Comparison of ENCODE assay signal across 14 cellular contexts in the genomic region with DNA sequence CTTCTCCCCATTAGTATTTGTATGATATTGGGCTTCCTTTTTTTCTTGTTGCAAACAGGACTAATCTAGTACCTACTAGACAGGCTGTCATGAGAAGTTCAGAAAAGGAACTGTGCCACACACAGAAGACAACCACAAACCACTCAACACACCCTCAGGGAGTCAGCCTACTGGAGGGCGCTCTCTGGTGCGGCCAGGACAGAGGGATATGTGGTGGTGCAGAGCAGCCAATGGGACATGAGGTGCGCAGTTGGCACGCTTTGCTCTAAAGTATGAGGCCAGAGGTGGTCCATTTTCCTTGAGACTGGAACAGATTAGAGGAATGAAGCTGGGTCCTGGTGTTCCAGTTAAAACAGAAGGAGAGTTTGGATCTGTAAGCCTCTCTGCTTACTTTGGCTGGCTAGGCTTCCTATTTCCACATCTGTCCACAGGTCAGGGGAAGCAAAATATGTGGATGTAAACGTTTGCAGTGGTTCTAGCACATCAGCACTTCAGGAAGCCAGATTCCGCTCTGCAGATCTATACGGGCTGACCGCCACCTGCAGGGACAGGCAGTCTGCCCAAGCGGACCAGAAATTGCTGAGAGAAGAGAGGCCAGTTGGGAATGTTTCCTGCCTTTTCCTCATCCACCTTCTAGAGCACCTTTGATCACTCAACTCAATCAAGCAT.
DNase-seq lines count a peak whose midpoint lies in the region; ATAC-seq, FAIRE-seq and TF ChIP-seq lines count a peak whose summit lies in the region.
"Had no signal": no experiment of that assay in that cellular context is flagged by ENCODE, and none has a peak within 500 bp of the region (broad histone marks: within the 10 kb centered on the region; RNA-seq: fewer than 3 reads in every experiment).

No MANE protein-coding gene starts in this region.

- H2AFZ ChIP-seq in H1 (ENCODE audit: low read length), result no peak overlapping the region
- no peak overlapping the region for H2AFZ ChIP-seq in PC-3 (ENCODE audit: low read length)

- POLR2A ChIA-PET in H1 (lab: Charles Lee; ENCODE audit: partially characterized antibody), result no interaction called here
- POLR2A ChIA-PET in PC-3 (lab: Charles Lee; ENCODE audit: unreplicated experiment), result no interaction called here
- POLR2A ChIA-PET in activated CD4-positive, alpha-beta T cell treated with anti-CD3 and anti-CD28 coated beads, Interleukin-2, amount 10 ng/mL, durations not matched to agents 7 days and 5 days (lab: Charles Lee), result no interaction called here

- H4K20me1 ChIP-seq in H1 (replicated peaks in 1 of 2; ENCODE audit: control insufficient read depth in 1 of 2, insufficient read depth in 2 of 2, low read length in 2 of 2) (no peaks in the 10 kb centered on the region), PC-3 (ENCODE audit: low read length) (no peaks in the 10 kb centered on the region)

- H3K9ac ChIP-seq in H1 (replicated peaks in 1 of 4; ENCODE audit: extremely low read depth in 1 of 4, low read depth in 3 of 4, low read length in 3 of 4) (no peak overlapping the region), PC-3 (ENCODE audit: low read length) (no peak overlapping the region)

- no peaks in the 10 kb centered on the region for H3K23me2 ChIP-seq in H1 (ENCODE audit: low read depth, low read length)

- no peak overlapping the region for H4K91ac ChIP-seq in H1 (replicated peaks; ENCODE audit: insufficient read length, low read length)

- H3K27me3 ChIP-seq in H1 (replicated peaks in 1 of 4; ENCODE audit: control insufficient read depth in 3 of 4, extremely low read depth in 1 of 4, insufficient read depth in 3 of 4, low read length in 3 of 4), result no peaks in the 10 kb centered on the region
- H3K27me3 ChIP-seq in lung (ENCODE audit: control insufficient read depth, insufficient read depth), result no peaks in the 10 kb centered on the region
- H3K27me3 ChIP-seq in PC-3 (ENCODE audit: low read length), result no peaks in the 10 kb centered on the region

- no peak overlapping the region for H3K4ac ChIP-seq in H1 (replicated peaks; ENCODE audit: insufficient read length, low read depth, low read length)

- no peaks in the 10 kb centered on the region for H3F3A ChIP-seq in PC-3 (ENCODE audit: low read length, unreplicated experiment)

- H3K9me3 ChIP-seq in H1 (ENCODE audit: insufficient read depth in 2 of 2, low read depth in 1 of 2, low read length in 1 of 2), result no peaks in the 10 kb centered on the region
- H3K9me3 ChIP-seq in lung (ENCODE audit: control insufficient read depth in 2 of 2, insufficient read depth in 1 of 2, low read length in 1 of 2), result no peaks in the 10 kb centered on the region
- no peaks in the 10 kb centered on the region for H3K9me3 ChIP-seq in PC-3 (ENCODE audit: low read length)

- no peak for FAIRE-seq in H1 (lab: Jason Lieb, UNC)

- no peak for TF ChIP-seq POLR2A in H1 (IDR thresholded peaks at IDR 0.05; ENCODE audit: control extremely low read depth in 1 of 2, low read depth in 2 of 2, low read length in 2 of 2)

- H3K4me3 Mint-ChIP-seq in activated CD4-positive, alpha-beta T cell treated with anti-CD3 and anti-CD28 coated beads, Interleukin-2, amount 10 ng/mL, durations not matched to agents 7 days and 5 days, result no peak overlapping the region
- H3K4me3 Mint-ChIP-seq: stimulated activated naive CD8-positive, alpha-beta T cell treated with anti-CD3 and anti-CD28 coated beads, Interleukin-15, amount 100 ng/mL, for 72 hours had no signal

- no peak overlapping the region for H4K5ac ChIP-seq in H1 (ENCODE audit: insufficient read length, low read depth, low read length)

- TF ChIP-seq EP300 in H1 (IDR thresholded peaks at IDR 0.05; ENCODE audit: borderline replicate concordance in 1 of 2, low read depth in 2 of 2, low read length in 2 of 2), result no peak

- H2BK120ac ChIP-seq in H1 (replicated peaks; ENCODE audit: low read depth, low read length), result no peak overlapping the region

- H3K79me1 ChIP-seq in H1 (ENCODE audit: low read depth, low read length), result no peaks in the 10 kb centered on the region

- CTCF ChIA-PET in H1 (lab: Charles Lee; ENCODE audit: partially characterized antibody), result interaction anchor here (1.8 kb wide), 1 partner anchor 12 kb away, joined by 4 read pairs; no protein-coding TSS in a partner anchor
- CTCF ChIA-PET in PC-3 (lab: Charles Lee), result no interaction called here
- CTCF ChIA-PET in activated CD4-positive, alpha-beta T cell treated with anti-CD3 and anti-CD28 coated beads, Interleukin-2, amount 10 ng/mL, durations not matched to agents 7 days and 5 days (lab: Charles Lee), result no interaction called here

- H3K4me2 ChIP-seq in H1 (ENCODE audit: insufficient read depth in 1 of 2, low read depth in 2 of 2, low read length in 2 of 2), result no peak overlapping the region
- no peak overlapping the region for H3K4me2 ChIP-seq in PC-3 (ENCODE audit: low read length)

- H2BK5ac ChIP-seq in H1 (ENCODE audit: low read depth, low read length), result no peak overlapping the region

- H3K23ac ChIP-seq in H1 (ENCODE audit: insufficient read length), result no peak overlapping the region

- 84% methylated on average over 9 of the region's 9 CpGs; no CpG with 5 or more reads in 1 of the 2 experiments for WGBS in H1 (ENCODE audit: extremely low coverage in 1 of 2, insufficient coverage in 1 of 2, insufficient read length in 1 of 2, insufficient replicate concordance in 2 of 2, low coverage in 1 of 2, low lambda C conversion rate in 2 of 2, missing lambda C conversion rate in 1 of 2), 2 experiments
- 58 to 63% methylated on average over 9 of the region's 9 CpGs for WGBS in lung, 2 donors

- BruUV-seq in PC-3 (replicated peaks; lab: Mats Ljungman, UMichigan), result no TSS peak

- no peak overlapping the region for H2AK5ac ChIP-seq in H1 (ENCODE audit: low read depth, low read length)

- H3K27ac Mint-ChIP-seq in activated CD4-positive, alpha-beta T cell treated with anti-CD3 and anti-CD28 coated beads, Interleukin-2, amount 10 ng/mL, durations not matched to agents 7 days and 5 days, result no peak overlapping the region
- H3K27ac Mint-ChIP-seq: stimulated activated naive CD8-positive, alpha-beta T cell treated with anti-CD3 and anti-CD28 coated beads, Interleukin-15, amount 100 ng/mL, for 72 hours had no signal

- H3K9me2 ChIP-seq in PC-3 (replicated peaks; ENCODE audit: low read length), result no peaks in the 10 kb centered on the region

- H3K4me3 ChIP-seq in H1 (ENCODE audit: extremely low read depth in 1 of 4, insufficient read depth in 2 of 4, low read depth in 3 of 4, low read length in 4 of 4) (no peak overlapping the region), lung (no peak overlapping the region), PC-3 (ENCODE audit: low read length) (no peak overlapping the region)

- H3K9me3 Mint-ChIP-seq in activated CD4-positive, alpha-beta T cell treated with anti-CD3 and anti-CD28 coated beads, Interleukin-2, amount 10 ng/mL, durations not matched to agents 7 days and 5 days, result no peaks in the 10 kb centered on the region
- H3K9me3 Mint-ChIP-seq: stimulated activated naive CD8-positive, alpha-beta T cell treated with anti-CD3 and anti-CD28 coated beads, Interleukin-15, amount 100 ng/mL, for 72 hours had no signal

- H3K27ac ChIP-seq in H1 (ENCODE audit: low read depth, low read length) (no peak overlapping the region), lung (ENCODE audit: low read depth in 1 of 2, low read length in 1 of 2) (no peak overlapping the region), PC-3 (ENCODE audit: low read length) (no peak overlapping the region)
- H3K27ac ChIP-seq: epithelial cell of prostate had no signal

- H3K4me1 Mint-ChIP-seq in activated CD4-positive, alpha-beta T cell treated with anti-CD3 and anti-CD28 coated beads, Interleukin-2, amount 10 ng/mL, durations not matched to agents 7 days and 5 days, result no peaks in the 10 kb centered on the region
- H3K4me1 Mint-ChIP-seq: stimulated activated naive CD8-positive, alpha-beta T cell treated with anti-CD3 and anti-CD28 coated beads, Interleukin-15, amount 100 ng/mL, for 72 hours had no signal

- no peak overlapping the region for H3K14ac ChIP-seq in H1 (ENCODE audit: insufficient read length)

- H3K79me2 ChIP-seq in H1 (ENCODE audit: control insufficient read depth in 1 of 2, insufficient read depth in 2 of 2, low read length in 2 of 2) (no peaks in the 10 kb centered on the region), PC-3 (ENCODE audit: low read length) (no peaks in the 10 kb centered on the region)

- peak; percentile 41 for ATAC-seq in lung (ENCODE audit: insufficient read depth, low FRiP score)
- no peak for ATAC-seq in HG02571 (IDR thresholded peaks at IDR 0.05; ENCODE audit: unreplicated experiment)
- no peak for ATAC-seq in PC-3
- ATAC-seq in GM19023 (IDR thresholded peaks at IDR 0.05; ENCODE audit: unreplicated experiment), result no peak
- ATAC-seq: stimulated activated naive CD8-positive, alpha-beta T cell treated with anti-CD3 and anti-CD28 coated beads, Interleukin-15, amount 100 ng/mL, for 72 hours had no signal

- no peak overlapping the region for H2BK12ac ChIP-seq in H1 (ENCODE audit: low read depth, low read length)

- H3K18ac ChIP-seq in H1 (ENCODE audit: extremely low read depth, low read length), result no peak overlapping the region

- no peaks in the 10 kb centered on the region; a peak in 1 of 8 replicates for H3K36me3 ChIP-seq in H1 (ENCODE audit: control insufficient read depth in 2 of 4, insufficient read depth in 4 of 4, low read length in 3 of 4)
- no peaks in the 10 kb centered on the region for H3K36me3 ChIP-seq in lung (ENCODE audit: control insufficient read depth in 2 of 2, insufficient read depth in 2 of 2, low read length in 2 of 2)
- H3K36me3 ChIP-seq in PC-3 (ENCODE audit: low read depth, low read length), result no peaks in the 10 kb centered on the region

- H2BK15ac ChIP-seq in H1 (ENCODE audit: low read length), result no peak overlapping the region

- H2BK20ac ChIP-seq in H1 (ENCODE audit: low read length), result no peak overlapping the region

- no peak overlapping the region for H3K56ac ChIP-seq in H1 (replicated peaks; ENCODE audit: insufficient read length, low read depth, low read length)

- DNase-seq in GDM1 (lab: John Stamatoyannopoulos, UW) (peak; percentile 70), NOMO-1 (lab: John Stamatoyannopoulos, UW; ENCODE audit: unreplicated experiment in 2 of 2) (peak; percentile 30 to 33), H1 (ENCODE audit: low read depth in 1 of 2, low spot score in 2 of 2) (no peak), lung (ENCODE audit: low spot score) (no peak), PC-3 (no peak)
- no peak for DNase-seq in activated CD4-positive, alpha-beta T cell treated with anti-CD3 and anti-CD28 coated beads, Interleukin-2, amount 10 ng/mL, durations not matched to agents 7 days and 5 days
- DNase-seq: activated CD4-positive, alpha-beta T cell treated with anti-CD3 and anti-CD28 coated beads for 4 hours; NCI-H1436; NCI-H748 treated with DMSO at 0.1 percent for 48 hours; stimulated activated naive CD8-positive, alpha-beta T cell treated with anti-CD3 and anti-CD28 coated beads, Interleukin-15, amount 100 ng/mL, for 72 hours; SW 1271 had no signal

- TF ChIP-seq CTCF in H1 (IDR thresholded peaks at IDR 0.05; ENCODE audit: control extremely low read depth in 1 of 3, insufficient read depth in 1 of 3, low read depth in 1 of 3, low read length in 3 of 3) (peak in 1 of 3 experiments; percentile 23; a peak in 1 of 4 replicates), lung (IDR thresholded peaks at IDR 0.05; ENCODE audit: control extremely low read depth, extremely low read depth) (no peak), PC-3 (conservative IDR thresholded peaks at IDR 0.05; ENCODE audit: low read depth, low read length) (no peak)

- peak; percentile 45 to 49; a peak in 3 of 4 replicates for TF ChIP-seq RAD21 in H1 (IDR thresholded peaks at IDR 0.05 in 1 of 2, conservative IDR thresholded peaks at IDR 0.05 in 1 of 2; ENCODE audit: low read depth in 2 of 2, low read length in 2 of 2)

- no peaks in the 10 kb centered on the region for H3K4me1 ChIP-seq in H1 (replicated peaks in 1 of 4; ENCODE audit: control insufficient read depth in 3 of 4, insufficient read depth in 4 of 4, low read length in 3 of 4)
- H3K4me1 ChIP-seq in lung (ENCODE audit: control insufficient read depth in 2 of 2, insufficient read depth in 2 of 2, low read length in 2 of 2), result no peaks in the 10 kb centered on the region
- H3K4me1 ChIP-seq in PC-3 (ENCODE audit: insufficient read depth, low read length), result no peaks in the 10 kb centered on the region

- peaks cover 37% of the 10 kb centered on the region for H3K27me3 Mint-ChIP-seq in activated CD4-positive, alpha-beta T cell treated with anti-CD3 and anti-CD28 coated beads, Interleukin-2, amount 10 ng/mL, durations not matched to agents 7 days and 5 days

- H4K8ac ChIP-seq in H1 (ENCODE audit: extremely low read depth, insufficient read depth, low read length), result no peak overlapping the region

- no peaks in the 10 kb centered on the region for H3K36me3 Mint-ChIP-seq in activated CD4-positive, alpha-beta T cell treated with anti-CD3 and anti-CD28 coated beads, Interleukin-2, amount 10 ng/mL, durations not matched to agents 7 days and 5 days (ENCODE audit: low read depth)

- intact Hi-C loops in PC-3 (cut with micrococcal nuclease), result no loop called here

Comparison
In these comparisons a context has a peak if more than half of its experiments do, and no peak if none do; other contexts are left out.
1. DNase-seq: peak in GDM1 (single experiment) and NOMO-1 (2 of 2); none in H1 (0 of 2), lung (single experiment), PC-3 (single experiment) and activated CD4-positive, alpha-beta T cell treated with anti-CD3 and anti-CD28 coated beads, Interleukin-2, amount 10 ng/mL, durations not matched to agents 7 days and 5 days (single experiment).